In genomic region chr9:38652486-38652885, GRCh38 we compare ENCODE assay signal across 25 cellular contexts. TPM values are rescaled to one million over a fixed set of nuclear protein-coding genes. Genes with fewer than 3 reads are reported as not detected.
DNase-seq lines count a peak whose midpoint lies in the region; ATAC-seq, FAIRE-seq and TF ChIP-seq lines count a peak whose summit lies in the region.
"Had no signal": no experiment of that assay in that cellular context is flagged by ENCODE, and none has a peak within 500 bp of the region (broad histone marks: within the 10 kb centered on the region; RNA-seq: fewer than 3 reads in every experiment).

No MANE protein-coding gene starts in this region.

- H3K9ac ChIP-seq in OCI-LY1 (ENCODE audit: low read length), result no peak overlapping the region

- no peak for FAIRE-seq in GM12892 (lab: Jason Lieb, UNC)
- FAIRE-seq: HepG2, K562 had no signal

- H3K79me2 ChIP-seq in OCI-LY1 (ENCODE audit: insufficient read depth, low read length), result no peaks in the 10 kb centered on the region

- H3K36me3 ChIP-seq in OCI-LY1 (ENCODE audit: insufficient read depth, low read length), result no peaks in the 10 kb centered on the region
- no peaks in the 10 kb centered on the region for H3K36me3 ChIP-seq in left ventricle myocardium inferior
- H3K36me3 ChIP-seq: BE2C, HAP-1, MG63, Peyer's patch, SJSA1 had no signal

- no peaks in the 10 kb centered on the region for H4K20me1 ChIP-seq in OCI-LY1 (ENCODE audit: insufficient read depth, low read length)

- H3K4me2 ChIP-seq in OCI-LY1 (ENCODE audit: low read length), result no peak overlapping the region; the same call in 1 of the 2 replicates

- TF ChIP-seq CTCF in OCI-LY1 (IDR thresholded peaks at IDR 0.05; ENCODE audit: low read length) (no peak), left ventricle myocardium inferior (IDR thresholded peaks at IDR 0.05; ENCODE audit: borderline replicate concordance) (no peak)

- H3K4me1 ChIP-seq in OCI-LY1 (ENCODE audit: insufficient read depth, low read length, severe bottlenecking) (peaks cover 17% of the 10 kb centered on the region), left ventricle myocardium inferior (peaks cover 27% of the 10 kb centered on the region)
- H3K4me1 ChIP-seq: BE2C, HAP-1, Peyer's patch, SJSA1 had no signal

- no peak overlapping the region for H3K4me3 ChIP-seq in OCI-LY1 (ENCODE audit: low read depth, low read length, poor library complexity, severe bottlenecking)
- peak overlapping the region; percentile 67 for H3K4me3 ChIP-seq in left ventricle myocardium inferior
- H3K4me3 ChIP-seq: HAP-1, K562, MG63, Peyer's patch, SJSA1 had no signal

- peak; percentile 64 for DNase-seq in DMS 273 (lab: John Stamatoyannopoulos, UW; ENCODE audit: unreplicated experiment)
- no peak for DNase-seq in left ventricle myocardium inferior
- peak; percentile 73 for DNase-seq in putamen (ENCODE audit: low spot score)
- DNase-seq in GM12892 (ENCODE audit: insufficient read length), result no peak
- no peak for DNase-seq in superior temporal gyrus (ENCODE audit: extremely low spot score)
- DNase-seq: BE2C; CD4-positive, alpha-beta memory T cell; EL; GF-D8; MG63; NCI-H1048; NCI-H1417 treated with DMSO at 0.1 percent for 48 hours; NCI-H187; NCI-H446 treated with DMSO at 0.1 percent for 48 hours; NCI-H774; Peyer's patch had no signal

- intact Hi-C loops in left ventricle myocardium inferior (cut with micrococcal nuclease), result no loop called here

- TF ChIP-seq POLR2A in GM12892 (IDR thresholded peaks at IDR 0.05; ENCODE audit: low read depth, low read length), result no peak

- no peak for ATAC-seq in HG03460 (IDR thresholded peaks at IDR 0.05; ENCODE audit: unreplicated experiment)
- ATAC-seq: HepG2, K562 had no signal

- H2AFZ ChIP-seq in OCI-LY1 (ENCODE audit: low read length), result no peak overlapping the region

- H3K27me3 ChIP-seq in OCI-LY1 (ENCODE audit: insufficient read depth, low read length) (no peaks in the 10 kb centered on the region), left ventricle myocardium inferior (ENCODE audit: low read depth) (no peaks in the 10 kb centered on the region)
- H3K27me3 ChIP-seq: Peyer's patch, SJSA1 had no signal

- H3F3A ChIP-seq in OCI-LY1 (ENCODE audit: insufficient read depth, low read length), result no peaks in the 10 kb centered on the region

- H3K27ac ChIP-seq in OCI-LY1 (ENCODE audit: low read depth, low read length, poor library complexity, severe bottlenecking) (peak overlapping the region; percentile 73), left ventricle myocardium inferior (replicated peaks) (peak overlapping the region; percentile 87)
- H3K27ac ChIP-seq: HL-60, Peyer's patch, SJSA1 had no signal

- no peaks in the 10 kb centered on the region for H3K9me2 ChIP-seq in OCI-LY1 (ENCODE audit: low read depth, low read length)

- no peaks in the 10 kb centered on the region for H3K9me3 ChIP-seq in OCI-LY1 (ENCODE audit: low read length)
- H3K9me3 ChIP-seq in left ventricle myocardium inferior (replicated peaks), result no peaks in the 10 kb centered on the region
- H3K9me3 ChIP-seq: BE2C, HAP-1, MG63, Peyer's patch, SJSA1 had no signal

RNA-seq across cellular contexts. Expression of gene ANKRD18A, which starts 32.1 kb away (rescaled TPM):
- 2.6 TPM for total RNA-seq in left ventricle myocardium inferior
- not detected for polyA plus RNA-seq in GM12892 (2012; ENCODE audit: missing spikeins)
- total RNA-seq: A673, OCI-LY7, SJSA1 had no signal
- polyA plus RNA-seq: K562 had no signal

Comparison
In these comparisons a context has a peak if more than half of its experiments do, and no peak if none do; other contexts are left out.
1. DNase-seq: peak in DMS 273 (single experiment) and putamen (single experiment); none in left ventricle myocardium inferior (single experiment), GM12892 (single experiment) and superior temporal gyrus (single experiment).